ENCODE assay signal across 1 cellular context in genomic region chr18:59460060-59460395, GRCh38.
TF ChIP-seq lines count a peak whose summit lies in the region.

No MANE protein-coding gene starts in this region.

TF ChIP-seq in HEK293, 187 proteins besides CTCF, POLR2A, EP300 and RAD21 (continued from another document):
- no peak for TF ChIP-seq ZNF26 (tag by site-specific recombination; IDR thresholded peaks at IDR 0.05)
